Comparison of ENCODE assay signal across 11 cellular contexts in the genomic region with DNA sequence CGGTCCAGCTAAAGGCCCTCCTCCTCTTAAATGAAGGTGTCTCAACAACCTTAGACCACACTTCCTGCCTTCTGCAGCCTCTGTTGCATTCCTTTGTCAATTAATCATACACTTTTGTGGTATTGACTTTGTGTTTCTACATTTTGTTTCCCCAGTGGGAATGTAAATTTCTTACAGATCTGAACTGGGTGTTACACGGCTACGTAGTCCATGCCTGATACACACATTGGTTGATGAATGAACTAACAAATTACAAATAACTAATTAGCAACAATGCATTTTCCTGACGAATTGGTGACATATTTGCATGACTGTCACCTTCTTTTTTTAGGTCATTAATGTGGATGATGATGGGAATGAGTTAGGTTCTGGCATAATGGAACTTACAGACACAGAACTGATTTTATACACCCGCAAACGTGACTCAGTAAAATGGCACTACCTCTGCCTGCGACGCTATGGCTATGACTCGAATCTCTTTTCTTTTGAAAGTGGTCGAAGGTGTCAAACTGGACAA. TPM values are rescaled to one million over a fixed set of nuclear protein-coding genes. Genes with fewer than 3 reads are reported as not detected.
A peak's percentile ranks its signal among the peaks of the same experiment; 100 is the strongest.
DNase-seq lines count a peak whose midpoint lies in the region; ATAC-seq, FAIRE-seq and TF ChIP-seq lines count a peak whose summit lies in the region.
"Had no signal": no experiment of that assay in that cellular context is flagged by ENCODE, and none has a peak within 500 bp of the region (broad histone marks: within the 10 kb centered on the region; RNA-seq: fewer than 3 reads in every experiment).

No MANE protein-coding gene starts in this region.

- ATAC-seq in T-cell (replicated peaks in 1 of 4) = no peak
- ATAC-seq in foreskin keratinocyte = peak; percentile 78
- ATAC-seq in GM19452 (IDR thresholded peaks at IDR 0.05; ENCODE audit: unreplicated experiment) = no peak
- no peak for ATAC-seq in sciatic nerve

- no peaks in the 10 kb centered on the region for H3K9me3 Mint-ChIP-seq in T-cell
- H3K9me3 Mint-ChIP-seq: GM23338 had no signal

- no peaks in the 10 kb centered on the region for H3K27me3 ChIP-seq in foreskin keratinocyte
- H3K27me3 ChIP-seq: transverse colon had no signal

- H3K4me1 Mint-ChIP-seq in T-cell = peaks cover 0 to 6% (median 4%) of the 10 kb centered on the region in 3 donors

- H3K36me3 Mint-ChIP-seq in T-cell = peaks cover 36% of the 10 kb centered on the region

- peak overlapping the region; percentile 80 for H3K27ac ChIP-seq in foreskin keratinocyte
- H3K27ac ChIP-seq: C4-2B, transverse colon had no signal

- TF ChIP-seq CTCF in foreskin keratinocyte (conservative IDR thresholded peaks at IDR 0.05) (no peak), D721Med (IDR thresholded peaks at IDR 0.05; ENCODE audit: insufficient read depth, missing control alignments) (no peak)

- FAIRE-seq in D721Med (lab: Jason Lieb, UNC) = no peak

- no peak overlapping the region for H3K4me3 Mint-ChIP-seq in T-cell
- H3K4me3 Mint-ChIP-seq: GM23338 had no signal

- no peaks in the 10 kb centered on the region for H3K27me3 Mint-ChIP-seq in T-cell

- peak overlapping the region; percentile 13 to 72 for H3K27ac Mint-ChIP-seq in T-cell

- DNase-seq in A172 (ENCODE audit: low spot score) = peak; percentile 59
- peak; percentile 53 for DNase-seq in GM03348 (ENCODE audit: low spot score)
- DNase-seq in T-cell = no peak
- peak; percentile 76 to 86 for DNase-seq in foreskin keratinocyte
- DNase-seq in D721Med (ENCODE audit: insufficient read length, low spot score) = no peak
- no peak for DNase-seq in sciatic nerve (ENCODE audit: low spot score)
- no peak for DNase-seq in NCI-H2107 (lab: John Stamatoyannopoulos, UW)

- CTCF ChIA-PET in T-cell (lab: Charles Lee) = interaction anchor here (0.6 to 7.1 kb wide), 21 partner anchors 10 to 1388 kb away, joined by 3 to 94 read pairs (median 4); a partner anchor contains a TSS

- POLR2A ChIA-PET in T-cell (lab: Charles Lee) = interaction anchor here in 1 of 2 donors (0.5 to 1.4 kb wide), 3 partner anchors 210 to 788 kb away, joined by 3 to 6 read pairs (median 3); no protein-coding TSS in a partner anchor

- H3K4me1 ChIP-seq in foreskin keratinocyte = peaks cover 19% of the 10 kb centered on the region
- H3K4me1 ChIP-seq: transverse colon had no signal

- intact Hi-C loops in sciatic nerve (cut with DNase I) = no loop called here

RNA-seq across cellular contexts. Expression of a gene that starts 15.2 kb away (rescaled TPM):
- 417 and 440 TPM in 2 replicates for total RNA-seq in A172 (2014; rRNA removed; shearing (Covaris generic))
- total RNA-seq in T-cell (100 to 1,000 TPM; 108 to 183 (median 111) TPM), foreskin keratinocyte (275 and 297 TPM in 2 replicates), sciatic nerve (110 TPM)
- polyA plus RNA-seq in foreskin keratinocyte = 218 and 269 TPM in 2 replicates

RNA-seq across cellular contexts. Expression of a gene that starts 40.6 kb away (rescaled TPM):
- not detected in 2 replicates for total RNA-seq in A172 (2014; rRNA removed; shearing (Covaris generic))
- total RNA-seq in T-cell = not detected
- not detected in 2 replicates for total RNA-seq in foreskin keratinocyte
- polyA plus RNA-seq in foreskin keratinocyte = not detected in 2 replicates
- not detected for total RNA-seq in sciatic nerve
- total RNA-seq: GM23338, transverse colon had no signal
- polyA plus RNA-seq: GM23338 had no signal

Comparison
In these comparisons a context has a peak if more than half of its experiments do, and no peak if none do; other contexts are left out.
1. DNase-seq: peak in A172 (single experiment), GM03348 (single experiment) and foreskin keratinocyte (2 of 2); none in T-cell (0 of 34), D721Med (single experiment), sciatic nerve (single experiment) and NCI-H2107 (single experiment).